In the genomic region with DNA sequence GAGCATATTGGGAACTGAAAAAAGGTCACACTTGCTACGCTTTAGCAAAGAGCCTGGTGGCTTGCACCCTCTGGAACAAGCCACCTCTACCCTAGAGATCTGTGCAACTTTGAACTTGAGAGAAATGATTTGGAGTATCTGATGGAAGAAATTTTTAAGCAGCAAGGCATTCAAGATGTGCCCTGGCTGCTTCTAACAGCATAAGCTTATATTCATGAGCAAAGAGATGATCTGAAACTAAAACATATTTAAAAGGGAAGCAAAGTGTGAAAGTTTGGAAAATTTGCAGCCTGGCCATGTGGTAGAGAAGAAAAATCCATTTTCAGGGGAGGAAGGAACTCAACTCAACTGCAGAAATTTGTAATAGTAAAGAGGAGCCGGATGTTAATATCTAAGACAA, we compare ENCODE assay signal across 10 cellular contexts.
"Had no signal": no experiment of that assay in that cellular context is flagged by ENCODE, and none has a peak within 500 bp of the region (broad histone marks: within the 10 kb centered on the region; RNA-seq: fewer than 3 reads in every experiment).

No MANE protein-coding gene starts in this region.

- H3K4me3 ChIP-seq: GM23248, HAP-1, K562 had no signal

- H3K4me1 ChIP-seq: HAP-1 had no signal

- H3K27ac Mint-ChIP-seq: HFFc6 had no signal

- H3K9ac ChIP-seq: GM23248 had no signal

- DNase-seq: GM23248, GOT3, H7, HFFc6, IMR-90, KG1 had no signal

- H3K4me3 Mint-ChIP-seq: HFFc6 had no signal

- ATAC-seq: HCT116, K562 had no signal

- H3K27ac ChIP-seq: GM23248, HL-60 had no signal
